13 cellular contexts compared by ENCODE assay signal in genomic region chr13:99389520-99390304, GRCh38.
DNase-seq lines count a peak whose midpoint lies in the region; ATAC-seq, FAIRE-seq and TF ChIP-seq lines count a peak whose summit lies in the region.
"Had no signal": no experiment of that assay in that cellular context is flagged by ENCODE, and none has a peak within 500 bp of the region (broad histone marks: within the 10 kb centered on the region; RNA-seq: fewer than 3 reads in every experiment).

No MANE protein-coding gene starts in this region.

- no peak overlapping the region for H4K5ac ChIP-seq in H9 (ENCODE audit: insufficient read length, low read depth, low read length)

- H4K8ac ChIP-seq in H9 (replicated peaks; ENCODE audit: insufficient read length, low read depth, low read length) = no peak overlapping the region

- H2AFZ ChIP-seq in H9 (ENCODE audit: low read length) = no peak overlapping the region

- no peak overlapping the region for H3K56ac ChIP-seq in H9 (ENCODE audit: insufficient read length, low read depth, low read length)

- no peaks in the 10 kb centered on the region for H3K9me3 ChIP-seq in H9 (ENCODE audit: control insufficient read depth, low read depth, low read length)
- H3K9me3 ChIP-seq: heart right ventricle, MG63 had no signal

- no peak overlapping the region for H3K27ac ChIP-seq in H9 (ENCODE audit: insufficient read length, low read depth, low read length)
- H3K27ac ChIP-seq: heart right ventricle had no signal

- H2BK20ac ChIP-seq in H9 (ENCODE audit: low read depth, low read length, poor library complexity, severe bottlenecking) = no peak overlapping the region

- H3K79me1 ChIP-seq in H9 (ENCODE audit: insufficient read depth, low read depth, low read length, poor library complexity, severe bottlenecking) = no peaks in the 10 kb centered on the region

- H2BK15ac ChIP-seq in H9 (ENCODE audit: low read depth, low read length) = no peak overlapping the region

- H3K27ac Mint-ChIP-seq in H9 (peak overlapping the region in 2 of 3 experiments; percentile 39 to 59; a peak in 3 of 7 replicates), progenitor cell of endocrine pancreas (peak overlapping the region; percentile 22)
- H3K27ac Mint-ChIP-seq in effector memory CD8-positive, alpha-beta T cell = peak overlapping the region; percentile 8 to 67

- no peak overlapping the region for H2BK5ac ChIP-seq in H9 (ENCODE audit: insufficient read length, low read length)

- H3K9me3 Mint-ChIP-seq in H9 (peaks cover 0 to 4% of the 10 kb centered on the region in 2 experiments; a peak in 1 of 5 replicates), progenitor cell of endocrine pancreas (ENCODE audit: low read depth) (no peaks in the 10 kb centered on the region)
- no peaks in the 10 kb centered on the region for H3K9me3 Mint-ChIP-seq in effector memory CD8-positive, alpha-beta T cell

- H3T11ph ChIP-seq in H9 (ENCODE audit: low read length) = no peak overlapping the region

- H3K4ac ChIP-seq in H9 (ENCODE audit: low read depth, low read length) = no peak overlapping the region

- H3K27me3 Mint-ChIP-seq in H9 (ENCODE audit: low read depth) (no peaks in the 10 kb centered on the region), progenitor cell of endocrine pancreas (no peaks in the 10 kb centered on the region)
- no peaks in the 10 kb centered on the region for H3K27me3 Mint-ChIP-seq in effector memory CD8-positive, alpha-beta T cell

- H3K4me3 Mint-ChIP-seq in H9 = no peak overlapping the region
- no peak overlapping the region for H3K4me3 Mint-ChIP-seq in effector memory CD8-positive, alpha-beta T cell
- no peak overlapping the region for H3K4me3 Mint-ChIP-seq in progenitor cell of endocrine pancreas (ENCODE audit: low read depth)

- H2AK5ac ChIP-seq in H9 (ENCODE audit: insufficient read length, low read length) = no peak overlapping the region

- no peak overlapping the region for H4K91ac ChIP-seq in H9 (ENCODE audit: insufficient read length, low read depth, low read length)

- no peak for FAIRE-seq in H54 (lab: Jason Lieb, UNC)

- H3K36me3 Mint-ChIP-seq in H9 (ENCODE audit: insufficient read depth in 1 of 3, low read depth in 3 of 3) (peaks cover 0 to 25% (median 14%) of the 10 kb centered on the region in 3 experiments; a peak in 5 of 7 replicates), progenitor cell of endocrine pancreas (ENCODE audit: insufficient read depth) (peaks cover 13% of the 10 kb centered on the region)
- H3K36me3 Mint-ChIP-seq in effector memory CD8-positive, alpha-beta T cell (ENCODE audit: insufficient read depth) = peaks cover 22% of the 10 kb centered on the region

- H3K23ac ChIP-seq in H9 (ENCODE audit: insufficient read length, low read depth, low read length) = no peak overlapping the region

- peak; percentile 47 for DNase-seq in activated effector memory CD4-positive, alpha-beta T cell treated with anti-CD3 and anti-CD28 coated beads, Interleukin-2, amount 50 U/mL, for 16 hours
- DNase-seq in activated effector memory CD4-positive, alpha-beta T cell treated with Interleukin-2 at 50 U/mL for 16 hours = no peak
- DNase-seq in H9 = no peak
- no peak for DNase-seq in effector memory CD8-positive, alpha-beta T cell
- DNase-seq in progenitor cell of endocrine pancreas (ENCODE audit: low spot score, unreplicated experiment) = no peak
- no peak for DNase-seq in DMS 273 treated with DMSO at 0.1 percent for 48 hours (lab: John Stamatoyannopoulos, UW)
- DNase-seq in H54 (ENCODE audit: insufficient read length, low spot score) = no peak
- DNase-seq: amygdala; effector memory CD4-positive, alpha-beta T cell; heart right ventricle; MG63; NCI-H187 had no signal

- TF ChIP-seq CTCF in H9 (conservative IDR thresholded peaks at IDR 0.05) (no peak), progenitor cell of endocrine pancreas (IDR thresholded peaks at IDR 0.05; ENCODE audit: unreplicated experiment) (no peak)

- ATAC-seq in effector memory CD8-positive, alpha-beta T cell (replicated peaks) = no peak
- no peak for ATAC-seq in GM18870 (IDR thresholded peaks at IDR 0.05; ENCODE audit: unreplicated experiment)
- ATAC-seq: heart right ventricle had no signal

- no peak overlapping the region; the same call in 1 of the 2 replicates for H3K14ac ChIP-seq in H9 (ENCODE audit: insufficient read depth, low read length)

- peaks cover 16 to 18% of the 10 kb centered on the region in 2 experiments for H3K4me1 Mint-ChIP-seq in H9
- H3K4me1 Mint-ChIP-seq in effector memory CD8-positive, alpha-beta T cell (ENCODE audit: low read depth in 2 of 2) = peaks cover 14 to 17% of the 10 kb centered on the region in 2 donors
- no peaks in the 10 kb centered on the region for H3K4me1 Mint-ChIP-seq in progenitor cell of endocrine pancreas (ENCODE audit: low read depth)

- H3K79me2 ChIP-seq in H9 (ENCODE audit: insufficient read depth, low read length) = no peaks in the 10 kb centered on the region

- H3K23me2 ChIP-seq in H9 (ENCODE audit: insufficient read length, low read depth, low read length, poor library complexity, severe bottlenecking) = no peaks in the 10 kb centered on the region

- H2BK12ac ChIP-seq in H9 (ENCODE audit: insufficient read length, low read depth, low read length) = no peak overlapping the region

- TF ChIP-seq POLR2A in H54 (IDR thresholded peaks at IDR 0.05; ENCODE audit: low read depth, low read length) = no peak

- H3K18ac ChIP-seq in H9 (ENCODE audit: insufficient read length, low read depth, low read length) = no peak overlapping the region

- H4K20me1 ChIP-seq in H9 (ENCODE audit: control insufficient read depth, insufficient read depth, insufficient read length) = no peaks in the 10 kb centered on the region

- no peaks in the 10 kb centered on the region for H3K4me1 ChIP-seq in H9 (ENCODE audit: insufficient read depth, low read length)

- no peak overlapping the region for H3K9ac ChIP-seq in H9 (ENCODE audit: extremely low read depth, insufficient read length, low read length)

- H2BK120ac ChIP-seq in H9 (ENCODE audit: low read depth, low read length, poor library complexity, severe bottlenecking) = no peak overlapping the region

- no CpG with 5 or more reads among the region's 19 CpGs for WGBS in H9 (ENCODE audit: extremely low coverage, insufficient read length, low lambda C conversion rate)

- H3K4me2 ChIP-seq in H9 (ENCODE audit: insufficient read depth, insufficient read length, low read length) = no peak overlapping the region

- no peaks in the 10 kb centered on the region for H3K27me3 ChIP-seq in H9 (ENCODE audit: insufficient read depth, low read length)
- H3K27me3 ChIP-seq: heart right ventricle, MG63 had no signal
